Comparison of ENCODE assay signal across 11 cellular contexts in the genomic region with DNA sequence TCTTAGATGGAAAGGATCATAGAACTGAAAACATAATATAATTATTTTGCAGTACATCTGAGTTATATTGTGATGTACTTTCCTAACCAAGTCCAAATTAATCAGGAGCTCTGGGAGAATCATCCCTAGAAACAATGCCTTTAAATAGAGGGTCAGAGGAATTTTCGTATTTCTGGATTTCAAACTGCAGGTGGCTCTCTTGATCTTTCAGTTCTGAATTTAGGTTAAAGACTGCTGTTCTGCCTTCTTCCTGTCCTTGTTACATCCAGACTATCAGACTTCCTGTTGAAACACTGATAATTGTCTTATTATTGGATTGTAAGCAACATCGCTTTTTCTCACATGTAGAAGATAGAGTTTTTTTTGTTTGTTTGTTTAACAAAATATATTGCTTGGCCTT.
DNase-seq lines count a peak whose midpoint lies in the region; ATAC-seq, FAIRE-seq and TF ChIP-seq lines count a peak whose summit lies in the region.
"Had no signal": no experiment of that assay in that cellular context is flagged by ENCODE, and none has a peak within 500 bp of the region (broad histone marks: within the 10 kb centered on the region; RNA-seq: fewer than 3 reads in every experiment).

No MANE protein-coding gene starts in this region.

- intact Hi-C loops in HepG2 (cut with micrococcal nuclease; ENCODE audit: unreplicated experiment): no loop called here

- ATAC-seq in HepG2 (no peak), HG02870 (IDR thresholded peaks at IDR 0.05; ENCODE audit: unreplicated experiment) (no peak)

- TF ChIP-seq EP300 in HepG2 (IDR thresholded peaks at IDR 0.05; ENCODE audit: low read depth in 2 of 2, low read length in 2 of 2): no peak
- TF ChIP-seq EP300 in HepG2 (CRISPR knock-in tag; IDR thresholded peaks at IDR 0.05; ENCODE audit: borderline replicate concordance): no peak

- H3K4me1 ChIP-seq in HepG2 (ENCODE audit: insufficient read depth, low read length): no peaks in the 10 kb centered on the region

- in situ Hi-C loops in GM13977 (cut with MboI; ENCODE audit: low pct_unique_long_range_greater_than_20kb, low sequenced_read_pairs, unreplicated experiment) (no loop called here), HepG2 (cut with HindIII; ENCODE audit: extremely low pct_ligation_motif_present, low pct_unique_long_range_greater_than_20kb) (no loop called here)

- 95% methylated on average over 2 of the region's 2 CpGs for WGBS in HepG2 (ENCODE audit: low lambda C conversion rate)

- H3K27ac ChIP-seq in VCaP: no peak overlapping the region
- no peak overlapping the region for H3K27ac ChIP-seq in HepG2 (ENCODE audit: extremely low read length, insufficient read depth, low read length)

- CTCF ChIA-PET in HepG2 (lab: Yijun Ruan, JAX; ENCODE audit: low intra/inter-chr PET ratio, low total read pairs): no interaction called here

- no peak overlapping the region for H3K4me2 ChIP-seq in HepG2 (ENCODE audit: low read depth, low read length)

- H3K27me3 ChIP-seq in HepG2 (ENCODE audit: control insufficient read depth in 1 of 2, insufficient read depth in 2 of 2, low read length in 2 of 2): no peaks in the 10 kb centered on the region

- DNase-seq in GM13977 (ENCODE audit: low spot score) (no peak), NCI-H1092 treated with DMSO at 0.1 percent for 48 hours (lab: John Stamatoyannopoulos, UW) (peak; percentile 71), HepG2 (ENCODE audit: low spot score) (no peak), D341Med (ENCODE audit: low spot score) (no peak), mesenteric fat pad (ENCODE audit: low spot score) (no peak), GM19238 (ENCODE audit: insufficient read length, low spot score) (no peak)
- DNase-seq: COR-L47; stimulated activated naive CD4-positive, alpha-beta T cell treated with Interleukin-2 at 50 U/mL for 16 hours; T1000 had no signal

- TF ChIP-seq CTCF in GM13977 (IDR thresholded peaks at IDR 0.05; ENCODE audit: extremely low read depth, insufficient read depth, missing control alignments): peak; percentile 18
- 0 out of 2 replicates have a peak, but pooled peaks have one; percentile 21 for TF ChIP-seq CTCF in VCaP (conservative IDR thresholded peaks at IDR 0.05)
- no peak for TF ChIP-seq CTCF in HepG2 (CRISPR knock-in tag; IDR thresholded peaks at IDR 0.05)

- no peak for FAIRE-seq in HepG2 (lab: Jason Lieb, UNC)

- no peak overlapping the region for H2AFZ ChIP-seq in HepG2 (ENCODE audit: low read length)

- H3K4me3 ChIP-seq in HepG2 (replicated peaks in 1 of 3; ENCODE audit: insufficient read depth in 1 of 3, low read depth in 2 of 3, low read length in 3 of 3): no peak overlapping the region

- no peaks in the 10 kb centered on the region for H3K9me3 ChIP-seq in HepG2 (ENCODE audit: low read length)

- POLR2A ChIA-PET in HepG2 (lab: Yijun Ruan, JAX): no interaction called here

- no peak for TF ChIP-seq POLR2A in HepG2 (IDR thresholded peaks at IDR 0.05; ENCODE audit: insufficient read depth in 1 of 2, low read depth in 2 of 2, low read length in 2 of 2)

- no peak for TF ChIP-seq RAD21 in HepG2 (CRISPR knock-in tag; IDR thresholded peaks at IDR 0.05)

- no peaks in the 10 kb centered on the region for H4K20me1 ChIP-seq in HepG2 (ENCODE audit: insufficient read depth, low read length)

- no peaks in the 10 kb centered on the region for H3K36me3 ChIP-seq in HepG2 (replicated peaks in 1 of 2; ENCODE audit: control insufficient read depth in 1 of 2, insufficient read depth in 2 of 2, low read length in 2 of 2)

- no peaks in the 10 kb centered on the region for H3K79me2 ChIP-seq in HepG2 (ENCODE audit: insufficient read depth, low read length)

- BruUV-seq in HepG2 (replicated peaks; lab: Mats Ljungman, UMichigan): no TSS peak

- H3K9ac ChIP-seq in HepG2 (ENCODE audit: insufficient read depth, low read depth, low read length): no peak overlapping the region

TF ChIP-seq in HepG2, 621 proteins besides CTCF, POLR2A, EP300 and RAD21:
- TF ChIP-seq STAG1 (CRISPR knock-in tag; IDR thresholded peaks at IDR 0.05) (peak; percentile 39; the same call in 1 of the 2 replicates), FOXA3 (CRISPR knock-in tag; IDR thresholded peaks at IDR 0.05) (no peak)
TF ChIP-seq in HepG2: peak in this region for 1.
